1 cellular context compared by ENCODE assay signal in genomic region chr9:36966371-36967097, GRCh38.
TF ChIP-seq lines count a peak whose summit lies in the region.

No MANE protein-coding gene starts in this region.

TF ChIP-seq in HepG2, 621 proteins besides CTCF, POLR2A, EP300 and RAD21:
- TF ChIP-seq NFE2 (CRISPR knock-in tag; IDR thresholded peaks at IDR 0.05) (no peak), ZNF629 (CRISPR knock-in tag; conservative IDR thresholded peaks at IDR 0.05) (0 out of 2 replicates have a peak, but pooled peaks have one; percentile 31), MBNL3 (CRISPR knock-in tag; conservative IDR thresholded peaks at IDR 0.05) (no peak), ZNF33B (CRISPR knock-in tag; IDR thresholded peaks at IDR 0.05) (no peak)
